ENCODE assay signal across 9 cellular contexts in the genomic region with DNA sequence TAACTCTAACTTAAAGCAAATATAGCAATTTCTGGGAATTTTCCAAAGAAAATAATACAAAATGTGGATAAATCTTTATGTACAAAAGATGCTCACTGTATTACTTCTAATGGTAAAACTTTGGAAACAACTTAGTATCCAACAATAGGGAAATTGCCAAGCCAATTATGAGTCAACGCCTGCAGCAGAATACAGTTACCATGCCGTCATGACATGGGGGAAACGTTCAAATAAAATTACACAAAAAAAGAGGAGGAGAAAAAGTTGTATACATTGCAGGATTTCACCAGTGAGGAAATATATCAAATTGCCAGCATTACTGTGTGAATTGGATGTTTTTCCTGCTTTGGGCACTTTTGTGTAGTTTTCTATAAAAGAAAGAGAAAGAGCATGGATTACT.
DNase-seq lines count a peak whose midpoint lies in the region; ATAC-seq and TF ChIP-seq lines count a peak whose summit lies in the region.
"Had no signal": no experiment of that assay in that cellular context is flagged by ENCODE, and none has a peak within 500 bp of the region (broad histone marks: within the 10 kb centered on the region; RNA-seq: fewer than 3 reads in every experiment).

No MANE protein-coding gene starts in this region.

- H3K27me3 Mint-ChIP-seq in activated T-cell treated with anti-CD3 and anti-CD28 coated beads, Interleukin-2, amount 50 U/mL, for 72 hours (ENCODE audit: low read depth): peaks cover 70% of the 10 kb centered on the region

- no peak for DNase-seq in activated T-cell treated with anti-CD3 and anti-CD28 coated beads, Interleukin-2, amount 50 U/mL, for 72 hours
- DNase-seq in activated T-cell treated with anti-CD3 and anti-CD28 coated beads, Interleukin-2, amount 50 U/mL, for 48 hours: no peak
- peak in 1 of 2 experiments; percentile 24 for DNase-seq in SJSA1 (ENCODE audit: low read depth in 1 of 2, low spot score in 2 of 2)
- peak; percentile 79 for DNase-seq in fibroblast of the aortic adventitia (ENCODE audit: low read depth)
- peak; percentile 71 for DNase-seq in stromal cell of bone marrow (ENCODE audit: low read depth)
- no peak for DNase-seq in HuH-7 (ENCODE audit: low spot score)
- DNase-seq in UCSD-AML1 (lab: John Stamatoyannopoulos, UW; ENCODE audit: unreplicated experiment): no peak
- DNase-seq: stimulated activated CD4-positive, alpha-beta T cell treated with anti-CD3 and anti-CD28 coated beads, Interleukin-4, amount 100 ng/mL, for 4 hours had no signal

- TF ChIP-seq CTCF in fibroblast of the aortic adventitia (IDR thresholded peaks at IDR 0.05; ENCODE audit: insufficient read depth, low read length): no peak

- no peaks in the 10 kb centered on the region for H3K9me3 Mint-ChIP-seq in activated T-cell treated with anti-CD3 and anti-CD28 coated beads, Interleukin-2, amount 50 U/mL, for 72 hours

- H3K27ac ChIP-seq in SJSA1: no peak overlapping the region

- peaks cover 23% of the 10 kb centered on the region for H3K27me3 ChIP-seq in SJSA1 (replicated peaks)

- H3K27ac Mint-ChIP-seq in activated T-cell treated with anti-CD3 and anti-CD28 coated beads, Interleukin-2, amount 50 U/mL, for 72 hours: no peak overlapping the region

- H3K4me3 ChIP-seq in SJSA1 (peak overlapping the region; percentile 60), fibroblast of the aortic adventitia (ENCODE audit: low read depth, low read length) (peak overlapping the region; percentile 84)

- H3K36me3 Mint-ChIP-seq in activated T-cell treated with anti-CD3 and anti-CD28 coated beads, Interleukin-2, amount 50 U/mL, for 72 hours (ENCODE audit: insufficient read depth in 2 of 2): no peaks in the 10 kb centered on the region

- H3K4me1 ChIP-seq in SJSA1 (replicated peaks): peaks cover 21% of the 10 kb centered on the region

- peak overlapping the region; percentile 0 to 68 for H3K4me3 Mint-ChIP-seq in activated T-cell treated with anti-CD3 and anti-CD28 coated beads, Interleukin-2, amount 50 U/mL, for 72 hours

- ATAC-seq in activated T-cell treated with anti-CD3 and anti-CD28 coated beads, Interleukin-2, amount 50 U/mL, for 72 hours (replicated peaks in 1 of 2): no peak
- ATAC-seq in GM21825 (IDR thresholded peaks at IDR 0.05; ENCODE audit: unreplicated experiment): no peak

- H3K9me3 ChIP-seq in SJSA1 (replicated peaks): 0 out of 2 replicates have a peak, but pooled peaks cover 4% of the 10 kb centered on the region

- H3K36me3 ChIP-seq in SJSA1: peaks cover 4% of the 10 kb centered on the region; the same call in 1 of the 2 replicates

- peaks cover 36% of the 10 kb centered on the region for H3K4me1 Mint-ChIP-seq in activated T-cell treated with anti-CD3 and anti-CD28 coated beads, Interleukin-2, amount 50 U/mL, for 72 hours (ENCODE audit: low read depth)

Comparison
In these comparisons a context has a peak if more than half of its experiments do, and no peak if none do; other contexts are left out.
1. DNase-seq: peak in fibroblast of the aortic adventitia (single experiment) and stromal cell of bone marrow (single experiment); none in activated T-cell treated with anti-CD3 and anti-CD28 coated beads, Interleukin-2, amount 50 U/mL, for 72 hours (0 of 2), activated T-cell treated with anti-CD3 and anti-CD28 coated beads, Interleukin-2, amount 50 U/mL, for 48 hours (0 of 2), HuH-7 (single experiment) and UCSD-AML1 (single experiment).